Comparison of ENCODE assay signal across 12 cellular contexts in genomic region chr1:150927629-150928028, GRCh38. TPM values are rescaled to one million over a fixed set of nuclear protein-coding genes. Genes with fewer than 3 reads are reported as not detected.
DNase-seq lines count a peak whose midpoint lies in the region; ATAC-seq and TF ChIP-seq lines count a peak whose summit lies in the region.
"Had no signal": no experiment of that assay in that cellular context is flagged by ENCODE, and none has a peak within 500 bp of the region (broad histone marks: within the 10 kb centered on the region; RNA-seq: fewer than 3 reads in every experiment).

No MANE protein-coding gene starts in this region.

- H3K36me3 Mint-ChIP-seq in activated naive CD4-positive, alpha-beta T cell treated with anti-CD3 and anti-CD28 coated beads, Interleukin-2, amount 50 U/mL, for 24 hours = peaks cover 29% of the 10 kb centered on the region
- H3K36me3 Mint-ChIP-seq in dendritic cell treated with granulocyte-macrophage colony-stimulating factor and Interleukin-4, amounts not matched to agents 40 ng/mL and 50 ng/mL, for 4 days (ENCODE audit: low read depth) = peaks cover 57% of the 10 kb centered on the region
- H3K36me3 Mint-ChIP-seq in stimulated activated memory B cell treated with anti-CD40 and anti-IgM and Interleukin-4, amounts not matched to agents 10 μg/mL and 1 μg/mL and 100 μg/mL, for 72 hours = peaks cover 46% of the 10 kb centered on the region

- no peak overlapping the region for H3K9ac ChIP-seq in OCI-LY1 (ENCODE audit: low read length)

- H3K4me1 Mint-ChIP-seq in activated naive CD4-positive, alpha-beta T cell treated with anti-CD3 and anti-CD28 coated beads, Interleukin-2, amount 50 U/mL, for 24 hours = peaks cover 34% of the 10 kb centered on the region
- peaks cover 20% of the 10 kb centered on the region for H3K4me1 Mint-ChIP-seq in dendritic cell treated with granulocyte-macrophage colony-stimulating factor and Interleukin-4, amounts not matched to agents 40 ng/mL and 50 ng/mL, for 4 days (ENCODE audit: low read depth)
- H3K4me1 Mint-ChIP-seq in stimulated activated memory B cell treated with anti-CD40 and anti-IgM and Interleukin-4, amounts not matched to agents 10 μg/mL and 1 μg/mL and 100 μg/mL, for 72 hours = peaks cover 17% of the 10 kb centered on the region

- no peaks in the 10 kb centered on the region; the same call in 1 of the 2 replicates for H3K79me2 ChIP-seq in OCI-LY1 (ENCODE audit: insufficient read depth, low read length)

- H3K36me3 ChIP-seq in OCI-LY1 (ENCODE audit: insufficient read depth, low read length) = peaks cover 50% of the 10 kb centered on the region

- no peaks in the 10 kb centered on the region for H3F3A ChIP-seq in OCI-LY1 (ENCODE audit: insufficient read depth, low read length)

- H3K4me2 ChIP-seq in OCI-LY1 (ENCODE audit: low read length) = peak overlapping the region; percentile 71; the same call in 1 of the 2 replicates

- intact Hi-C loops in dendritic cell treated with granulocyte-macrophage colony-stimulating factor and Interleukin-4, amounts not matched to agents 40 ng/mL and 50 ng/mL, for 4 days (cut with micrococcal nuclease) = loop anchor here (10.0 kb wide), 1 partner anchor 83 kb away; no protein-coding TSS in a partner anchor
- intact Hi-C loops in Right ventricle myocardium superior (cut with DNase I) = loop anchor here (5.0 kb wide), 1 partner anchor 365 kb away; no protein-coding TSS in a partner anchor

- peaks cover 20% of the 10 kb centered on the region for H3K4me1 ChIP-seq in OCI-LY1 (ENCODE audit: insufficient read depth, low read length, severe bottlenecking)

- TF ChIP-seq CTCF in OCI-LY1 (IDR thresholded peaks at IDR 0.05; ENCODE audit: low read length) = no peak

- peak overlapping the region; percentile 90 for H3K4me3 Mint-ChIP-seq in activated naive CD4-positive, alpha-beta T cell treated with anti-CD3 and anti-CD28 coated beads, Interleukin-2, amount 50 U/mL, for 24 hours
- peak overlapping the region; percentile 34 for H3K4me3 Mint-ChIP-seq in dendritic cell treated with granulocyte-macrophage colony-stimulating factor and Interleukin-4, amounts not matched to agents 40 ng/mL and 50 ng/mL, for 4 days
- peak overlapping the region; percentile 97 for H3K4me3 Mint-ChIP-seq in stimulated activated memory B cell treated with anti-CD40 and anti-IgM and Interleukin-4, amounts not matched to agents 10 μg/mL and 1 μg/mL and 100 μg/mL, for 72 hours

- no peak for ATAC-seq in stimulated activated memory B cell treated with anti-CD40 and anti-IgM and Interleukin-4, amounts not matched to agents 10 μg/mL and 1 μg/mL and 100 μg/mL, for 72 hours
- no peak for ATAC-seq in Right ventricle myocardium superior (ENCODE audit: poor library complexity)

- H3K9me3 Mint-ChIP-seq in activated naive CD4-positive, alpha-beta T cell treated with anti-CD3 and anti-CD28 coated beads, Interleukin-2, amount 50 U/mL, for 24 hours = no peaks in the 10 kb centered on the region
- no peaks in the 10 kb centered on the region for H3K9me3 Mint-ChIP-seq in dendritic cell treated with granulocyte-macrophage colony-stimulating factor and Interleukin-4, amounts not matched to agents 40 ng/mL and 50 ng/mL, for 4 days
- H3K9me3 Mint-ChIP-seq in stimulated activated memory B cell treated with anti-CD40 and anti-IgM and Interleukin-4, amounts not matched to agents 10 μg/mL and 1 μg/mL and 100 μg/mL, for 72 hours = peaks cover 2% of the 10 kb centered on the region

- peak overlapping the region; percentile 79 for H3K4me3 ChIP-seq in OCI-LY1 (ENCODE audit: low read depth, low read length, poor library complexity, severe bottlenecking)
- H3K4me3 ChIP-seq: ovary had no signal

- no peaks in the 10 kb centered on the region for H3K27me3 Mint-ChIP-seq in activated naive CD4-positive, alpha-beta T cell treated with anti-CD3 and anti-CD28 coated beads, Interleukin-2, amount 50 U/mL, for 24 hours
- H3K27me3 Mint-ChIP-seq in dendritic cell treated with granulocyte-macrophage colony-stimulating factor and Interleukin-4, amounts not matched to agents 40 ng/mL and 50 ng/mL, for 4 days = no peaks in the 10 kb centered on the region
- H3K27me3 Mint-ChIP-seq in stimulated activated memory B cell treated with anti-CD40 and anti-IgM and Interleukin-4, amounts not matched to agents 10 μg/mL and 1 μg/mL and 100 μg/mL, for 72 hours = no peaks in the 10 kb centered on the region

- H3K9me3 ChIP-seq in OCI-LY1 (ENCODE audit: low read length) = peaks cover 4% of the 10 kb centered on the region

- H2AFZ ChIP-seq in OCI-LY1 (ENCODE audit: low read length) = no peak overlapping the region

- H3K9me2 ChIP-seq in OCI-LY1 (ENCODE audit: low read depth, low read length) = no peaks in the 10 kb centered on the region

- DNase-seq in activated naive CD4-positive, alpha-beta T cell treated with Interleukin-2 at 50 U/mL for 16 hours = no peak
- DNase-seq in retina = no peak
- DNase-seq in DMS79 (lab: John Stamatoyannopoulos, UW) = no peak
- no peak for DNase-seq in Right ventricle myocardium superior
- DNase-seq: NCI-H1105 treated with DMSO at 0.1 percent for 48 hours, NCI-H526, ovary had no signal

- H4K20me1 ChIP-seq in OCI-LY1 (ENCODE audit: insufficient read depth, low read length) = no peaks in the 10 kb centered on the region

- H3K27ac Mint-ChIP-seq in activated naive CD4-positive, alpha-beta T cell treated with anti-CD3 and anti-CD28 coated beads, Interleukin-2, amount 50 U/mL, for 24 hours = peak overlapping the region; percentile 2
- H3K27ac Mint-ChIP-seq in dendritic cell treated with granulocyte-macrophage colony-stimulating factor and Interleukin-4, amounts not matched to agents 40 ng/mL and 50 ng/mL, for 4 days = peak overlapping the region; percentile 94
- peak overlapping the region; percentile 94 for H3K27ac Mint-ChIP-seq in stimulated activated memory B cell treated with anti-CD40 and anti-IgM and Interleukin-4, amounts not matched to agents 10 μg/mL and 1 μg/mL and 100 μg/mL, for 72 hours

- H3K27me3 ChIP-seq in OCI-LY1 (ENCODE audit: insufficient read depth, low read length) = no peaks in the 10 kb centered on the region
- H3K27me3 ChIP-seq: ovary had no signal

- H3K27ac ChIP-seq in OCI-LY1 (ENCODE audit: low read depth, low read length, poor library complexity, severe bottlenecking) = no peak overlapping the region
- H3K27ac ChIP-seq: ovary had no signal

RNA-seq across cellular contexts. Expression of gene SETDB1, which starts 1.5 kb away (rescaled TPM):
- total RNA-seq in Right ventricle myocardium superior = 15.7 TPM

RNA-seq across cellular contexts. Expression of gene CTXND2, which starts 40.7 kb away (rescaled TPM):
- not detected for total RNA-seq in Right ventricle myocardium superior
- total RNA-seq: ovary, SK-MEL-5 had no signal

RNA-seq across cellular contexts. Expression of gene CERS2, which starts 47.0 kb away (rescaled TPM):
- total RNA-seq in Right ventricle myocardium superior = 82.5 TPM

RNA-seq across cellular contexts. Expression of gene ARNT, which starts 51.2 kb away (rescaled TPM):
- 26.2 TPM for total RNA-seq in Right ventricle myocardium superior

RNA-seq across cellular contexts. Expression of gene ANXA9, which starts 54.5 kb away (rescaled TPM):
- total RNA-seq in Right ventricle myocardium superior = not detected

Comparison
In these comparisons a context has a peak if more than half of its experiments do, and no peak if none do; other contexts are left out.
1. H3K27ac Mint-ChIP-seq: peak in every context shown above with its lines; median percentile 94 in dendritic cell treated with granulocyte-macrophage colony-stimulating factor and Interleukin-4, amounts not matched to agents 40 ng/mL and 50 ng/mL, for 4 days; 94 in stimulated activated memory B cell treated with anti-CD40 and anti-IgM and Interleukin-4, amounts not matched to agents 10 μg/mL and 1 μg/mL and 100 μg/mL, for 72 hours; 2 in activated naive CD4-positive, alpha-beta T cell treated with anti-CD3 and anti-CD28 coated beads, Interleukin-2, amount 50 U/mL, for 24 hours.
2. H3K4me3 Mint-ChIP-seq: peak in every context shown above with its lines; median percentile 97 in stimulated activated memory B cell treated with anti-CD40 and anti-IgM and Interleukin-4, amounts not matched to agents 10 μg/mL and 1 μg/mL and 100 μg/mL, for 72 hours; 90 in activated naive CD4-positive, alpha-beta T cell treated with anti-CD3 and anti-CD28 coated beads, Interleukin-2, amount 50 U/mL, for 24 hours; 34 in dendritic cell treated with granulocyte-macrophage colony-stimulating factor and Interleukin-4, amounts not matched to agents 40 ng/mL and 50 ng/mL, for 4 days.